In genomic region chr2:185246717-185247116, GRCh38 we compare ENCODE assay signal across 28 cellular contexts.
"Had no signal": no experiment of that assay in that cellular context is flagged by ENCODE, and none has a peak within 500 bp of the region (broad histone marks: within the 10 kb centered on the region; RNA-seq: fewer than 3 reads in every experiment).

No MANE protein-coding gene starts in this region.

- DNase-seq: colonic mucosa; cortex of kidney; dermis blood vessel endothelial cell; dorsolateral prefrontal cortex; effector CD4-positive, alpha-beta T cell; effector CD8-positive, alpha-beta T cell; effector memory CD4-positive, alpha-beta T cell; effector memory CD8-positive, alpha-beta T cell; endodermal cell; erythroblast; esophagus squamous epithelium; foreskin fibroblast; foreskin keratinocyte; foreskin melanocyte; gastrocnemius medialis; glutamatergic neuron; head of caudate nucleus; heart left ventricle; heart right ventricle had no signal

- H3K4me1 ChIP-seq: colonic mucosa, esophagus muscularis mucosa, esophagus squamous epithelium, foreskin keratinocyte, gastrocnemius medialis, gastroesophageal sphincter, heart left ventricle, heart right ventricle had no signal

- H3K27me3 ChIP-seq: colonic mucosa, dorsolateral prefrontal cortex, esophagus muscularis mucosa, esophagus squamous epithelium, foreskin keratinocyte, gastrocnemius medialis, gastroesophageal sphincter, heart left ventricle, heart right ventricle had no signal

- H3K27ac ChIP-seq: colonic mucosa, coronary artery, dorsolateral prefrontal cortex, epithelial cell of prostate, esophagus muscularis mucosa, esophagus squamous epithelium, foreskin keratinocyte, gastrocnemius medialis, gastroesophageal sphincter, heart left ventricle, heart right ventricle had no signal

- H3K4me3 ChIP-seq: colonic mucosa, coronary artery, dorsolateral prefrontal cortex, esophagus muscularis mucosa, esophagus squamous epithelium, gastrocnemius medialis, gastroesophageal sphincter, heart left ventricle, heart right ventricle had no signal

- H3K9me3 ChIP-seq: colonic mucosa, esophagus muscularis mucosa, gastrocnemius medialis, gastroesophageal sphincter, heart left ventricle had no signal

- FAIRE-seq: colon, endometrium, endothelial cell of umbilical vein, frontal cortex had no signal

- ATAC-seq: effector memory CD8-positive, alpha-beta T cell; esophagus mucosa; foreskin keratinocyte; gastrocnemius medialis; gastroesophageal sphincter; heart left ventricle; heart right ventricle had no signal

- H3K36me3 ChIP-seq: colonic mucosa, esophagus muscularis mucosa, esophagus squamous epithelium, gastrocnemius medialis, gastroesophageal sphincter, heart left ventricle, heart right ventricle had no signal
